ENCODE assay signal across 17 cellular contexts in the genomic region with DNA sequence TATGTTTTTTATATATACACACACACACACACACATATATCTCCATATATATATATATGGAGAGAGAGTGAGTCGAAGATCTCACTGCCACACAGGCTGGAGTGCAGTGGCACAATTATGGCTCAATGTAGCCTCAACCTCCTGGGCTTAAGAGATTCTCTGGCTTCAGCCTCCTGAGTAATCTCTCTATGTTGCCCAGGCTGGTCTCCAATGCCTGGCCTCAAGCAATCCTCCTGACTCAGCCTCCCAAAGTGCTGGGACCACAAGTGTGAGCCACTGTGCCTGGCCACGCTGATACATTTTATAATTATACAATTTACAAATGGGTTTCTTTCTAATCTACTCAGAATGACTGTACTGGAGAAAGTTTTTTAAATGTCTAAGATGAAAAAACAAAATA.
"Had no signal": no experiment of that assay in that cellular context is flagged by ENCODE, and none has a peak within 500 bp of the region (broad histone marks: within the 10 kb centered on the region; RNA-seq: fewer than 3 reads in every experiment).

No MANE protein-coding gene starts in this region.

- H3K27me3 ChIP-seq: SJCRH30 had no signal

- DNase-seq: KBM-7; MV-4-11; NCI-H1048; NCI-H1105; NCI-H1436 treated with DMSO at 0.1 percent for 48 hours; NCI-H1694; NCI-H187 treated with DMSO at 0.1 percent for 48 hours; NCI-H2029 treated with DMSO at 0.1 percent for 48 hours; NCI-H2171 treated with DMSO at 0.1 percent for 48 hours; NCI-H446 treated with DMSO at 0.1 percent for 48 hours; NCI-H82; NK-92 treated with Interleukin-12 subunit alpha and Interleukin-12 subunit beta, amount 100 ng/mL, for 24 hours; SHP77 treated with DMSO at 0.1 percent for 48 hours; SJCRH30 had no signal

- H3K4me3 ChIP-seq: SJCRH30 had no signal

- H3K4me1 ChIP-seq: SJCRH30 had no signal

- H3K27ac ChIP-seq: RWPE1, SJCRH30 had no signal

- H3K36me3 ChIP-seq: SJCRH30 had no signal

- ATAC-seq: Panc1, Right ventricle myocardium inferior had no signal

- H3K9me3 ChIP-seq: SJCRH30 had no signal
